In the genomic region with DNA sequence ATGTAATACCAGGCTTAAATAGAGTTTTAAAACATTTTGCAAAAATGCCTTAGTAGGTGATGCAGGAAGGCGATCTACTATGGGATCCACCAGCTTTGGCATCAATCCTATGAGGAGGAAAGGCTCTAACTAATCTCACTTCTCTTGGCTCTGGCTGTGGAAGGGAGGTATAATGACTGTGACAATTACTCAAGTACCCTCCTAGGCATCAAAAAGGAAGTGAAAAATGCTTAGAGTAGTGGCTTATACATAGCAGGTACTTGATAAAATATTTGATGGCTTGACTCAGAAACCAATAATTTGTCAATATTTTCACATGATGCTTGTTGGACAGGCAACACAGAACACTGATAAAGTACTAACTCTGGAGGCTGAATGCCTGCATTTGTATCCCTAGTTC, we compare ENCODE assay signal across 12 cellular contexts.
"Had no signal": no experiment of that assay in that cellular context is flagged by ENCODE, and none has a peak within 500 bp of the region (broad histone marks: within the 10 kb centered on the region; RNA-seq: fewer than 3 reads in every experiment).

No MANE protein-coding gene starts in this region.

- ATAC-seq: activated naive CD4-positive, alpha-beta T cell treated with anti-CD3 and anti-CD28 coated beads, Interleukin-2, amount 50 U/mL, for 72 hours; activated T-cell treated with anti-CD3 and anti-CD28 coated beads, Interleukin-2, amount 50 U/mL, for 72 hours; natural killer cell treated with Interleukin-12 subunit alpha and Interleukin-12 subunit beta and Interleukin-15 and Interleukin-18, amount 100 ng/mL, for 72 hours; stimulated activated memory B cell treated with anti-CD40 and anti-IgM and Interleukin-4, amounts not matched to agents 10 μg/mL and 1 μg/mL and 100 μg/mL, for 72 hours had no signal

- DNase-seq: activated B cell treated with CpG ODN at 0.5 μM for 24 hours; activated CD4-positive, alpha-beta T cell treated with anti-CD3 and anti-CD28 coated beads for 48 hours; activated CD8-positive, alpha-beta memory T cell treated with anti-CD3 and anti-CD28 coated beads, Interleukin-2, amount 50 U/mL, for 48 hours; activated gamma-delta T cell; activated T-cell treated with anti-CD3 and anti-CD28 coated beads, Interleukin-2, amount 50 U/mL, for 72 hours; foreskin melanocyte; head of caudate nucleus; mesendoderm; posterior cingulate gyrus had no signal
